1 cellular context compared by ENCODE assay signal in the genomic region with DNA sequence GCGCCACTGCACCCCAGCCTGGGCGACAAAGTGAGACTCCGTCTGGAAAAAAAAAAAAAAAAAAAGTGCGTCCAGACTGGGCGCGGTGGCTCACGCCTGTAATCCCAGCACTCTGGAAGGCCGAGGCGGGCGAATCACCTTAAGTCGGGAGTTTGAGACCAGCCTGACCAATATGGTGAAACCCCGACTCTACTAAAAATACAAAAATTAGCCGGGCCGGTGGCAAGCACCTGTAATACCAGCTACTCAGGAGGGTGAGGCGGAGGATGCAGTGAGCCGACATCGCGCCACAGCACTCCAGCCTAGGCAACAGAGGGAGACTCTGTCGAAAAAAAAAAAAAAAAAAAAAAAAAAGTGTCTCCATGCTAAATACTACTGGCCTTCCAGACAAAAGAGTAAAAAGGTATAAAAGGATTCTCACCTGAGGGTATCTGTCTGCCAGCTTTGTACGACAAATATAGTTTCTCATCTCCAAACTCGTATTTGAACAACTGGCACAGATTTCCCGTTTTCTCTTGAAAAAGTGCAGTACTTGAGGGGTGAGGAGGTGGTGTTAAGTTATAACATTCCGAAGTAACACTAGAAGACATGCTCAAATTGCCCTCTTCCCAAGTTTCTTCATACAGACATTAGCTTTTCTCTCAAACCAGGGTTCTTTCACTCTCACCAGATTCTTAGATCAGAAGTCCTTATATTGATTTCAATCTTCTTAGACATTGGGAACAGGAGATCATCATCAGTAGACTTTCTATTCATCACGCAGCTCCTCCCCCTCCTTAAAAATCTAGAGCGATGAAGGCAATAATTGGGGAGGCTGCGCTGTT.
TF ChIP-seq lines count a peak whose summit lies in the region.

No MANE protein-coding gene starts in this region.

TF ChIP-seq in GM12878, 131 proteins besides CTCF, POLR2A, EP300 and RAD21:
- no peak for TF ChIP-seq PAX8 (IDR thresholded peaks at IDR 0.05)
- TF ChIP-seq, protein P1, sequence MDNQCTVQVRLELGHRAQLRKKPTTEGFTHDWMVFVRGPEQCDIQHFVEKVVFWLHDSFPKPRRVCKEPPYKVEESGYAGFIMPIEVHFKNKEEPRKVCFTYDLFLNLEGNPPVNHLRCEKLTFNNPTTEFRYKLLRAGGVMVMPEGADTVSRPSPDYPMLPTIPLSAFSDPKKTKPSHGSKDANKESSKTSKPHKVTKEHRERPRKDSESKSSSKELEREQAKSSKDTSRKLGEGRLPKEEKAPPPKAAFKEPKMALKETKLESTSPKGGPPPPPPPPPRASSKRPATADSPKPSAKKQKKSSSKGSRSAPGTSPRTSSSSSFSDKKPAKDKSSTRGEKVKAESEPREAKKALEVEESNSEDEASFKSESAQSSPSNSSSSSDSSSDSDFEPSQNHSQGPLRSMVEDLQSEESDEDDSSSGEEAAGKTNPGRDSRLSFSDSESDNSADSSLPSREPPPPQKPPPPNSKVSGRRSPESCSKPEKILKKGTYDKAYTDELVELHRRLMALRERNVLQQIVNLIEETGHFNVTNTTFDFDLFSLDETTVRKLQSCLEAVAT (IDR thresholded peaks at IDR 0.05) = peak; percentile 88
- TF ChIP-seq, protein P2, sequence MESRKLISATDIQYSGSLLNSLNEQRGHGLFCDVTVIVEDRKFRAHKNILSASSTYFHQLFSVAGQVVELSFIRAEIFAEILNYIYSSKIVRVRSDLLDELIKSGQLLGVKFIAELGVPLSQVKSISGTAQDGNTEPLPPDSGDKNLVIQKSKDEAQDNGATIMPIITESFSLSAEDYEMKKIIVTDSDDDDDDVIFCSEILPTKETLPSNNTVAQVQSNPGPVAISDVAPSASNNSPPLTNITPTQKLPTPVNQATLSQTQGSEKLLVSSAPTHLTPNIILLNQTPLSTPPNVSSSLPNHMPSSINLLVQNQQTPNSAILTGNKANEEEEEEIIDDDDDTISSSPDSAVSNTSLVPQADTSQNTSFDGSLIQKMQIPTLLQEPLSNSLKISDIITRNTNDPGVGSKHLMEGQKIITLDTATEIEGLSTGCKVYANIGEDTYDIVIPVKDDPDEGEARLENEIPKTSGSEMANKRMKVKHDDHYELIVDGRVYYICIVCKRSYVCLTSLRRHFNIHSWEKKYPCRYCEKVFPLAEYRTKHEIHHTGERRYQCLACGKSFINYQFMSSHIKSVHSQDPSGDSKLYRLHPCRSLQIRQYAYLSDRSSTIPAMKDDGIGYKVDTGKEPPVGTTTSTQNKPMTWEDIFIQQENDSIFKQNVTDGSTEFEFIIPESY (IDR thresholded peaks at IDR 0.05) = no peak
